In the genomic region with DNA sequence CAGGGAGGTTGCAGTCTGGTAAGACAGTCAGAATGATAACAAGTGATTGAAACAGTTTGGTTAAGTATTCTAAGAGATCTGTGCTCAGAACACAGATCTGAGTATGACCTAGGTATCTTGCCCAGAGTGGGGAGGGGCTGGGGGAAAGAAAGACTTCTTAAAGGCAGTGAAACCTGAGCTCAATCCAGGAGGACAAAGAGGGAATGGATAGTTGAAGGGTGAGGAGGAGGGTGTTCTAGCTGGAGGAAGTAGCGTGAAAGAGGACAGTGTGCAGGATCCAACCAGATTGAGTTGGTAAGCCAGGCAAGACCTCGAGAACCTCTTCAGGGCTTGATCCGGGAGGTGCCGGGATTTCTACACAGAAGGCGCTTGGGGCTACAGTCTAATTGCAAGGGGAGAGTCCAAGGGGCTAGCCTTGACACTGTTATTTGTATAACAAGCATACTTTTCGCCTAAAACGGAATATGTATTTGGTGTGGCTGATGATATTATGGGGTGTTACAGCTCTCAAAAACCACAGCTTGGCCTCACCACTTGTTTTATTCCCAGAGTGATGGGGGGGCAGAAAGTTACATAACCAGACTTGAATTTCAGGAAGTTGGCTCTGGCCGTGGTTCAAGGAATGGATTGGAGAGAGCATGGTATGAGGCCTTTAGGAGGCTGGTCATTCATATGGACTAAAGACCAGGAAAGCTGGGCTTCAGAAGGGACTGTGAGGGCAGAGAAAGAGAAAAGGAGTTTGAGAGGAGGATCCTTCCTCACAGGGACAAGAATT, we compare ENCODE assay signal across 11 cellular contexts. TPM values are rescaled to one million over a fixed set of nuclear protein-coding genes. Genes with fewer than 3 reads are reported as not detected.
DNase-seq lines count a peak whose midpoint lies in the region; ATAC-seq and TF ChIP-seq lines count a peak whose summit lies in the region.
"Had no signal": no experiment of that assay in that cellular context is flagged by ENCODE, and none has a peak within 500 bp of the region (broad histone marks: within the 10 kb centered on the region; RNA-seq: fewer than 3 reads in every experiment).

No MANE protein-coding gene starts in this region.

- H3K4me1 ChIP-seq in breast epithelium: peaks cover 0 to 4% of the 10 kb centered on the region in 2 donors

- peaks cover 25% of the 10 kb centered on the region for H3K36me3 Mint-ChIP-seq in memory B cell

- no peaks in the 10 kb centered on the region for H3K27me3 ChIP-seq in breast epithelium

- POLR2A ChIA-PET in RWPE1 (lab: Yijun Ruan, JAX; ENCODE audit: low non-redundant PET): interaction anchor here (0.5 kb wide), 1 partner anchor 753 kb away, joined by 3 read pairs; no protein-coding TSS in a partner anchor

- H3K4me3 ChIP-seq in breast epithelium: no peak overlapping the region

- no peak for TF ChIP-seq POLR2A in breast epithelium (IDR thresholded peaks at IDR 0.05)

- no peaks in the 10 kb centered on the region for H3K9me3 Mint-ChIP-seq in memory B cell

- TF ChIP-seq CTCF in breast epithelium (IDR thresholded peaks at IDR 0.05): no peak
- TF ChIP-seq CTCF in RWPE1 (conservative IDR thresholded peaks at IDR 0.05; ENCODE audit: low read depth): no peak

- H3K27ac Mint-ChIP-seq in memory B cell: peak overlapping the region; percentile 93

- DNase-seq in Ammon's horn (ENCODE audit: low spot score): peak; percentile 43
- DNase-seq in breast epithelium (ENCODE audit: low spot score in 2 of 2): peak in 1 of 2 donors; percentile 58
- no peak for DNase-seq in memory B cell (ENCODE audit: low spot score in 2 of 2)
- DNase-seq in amygdala (lab: John Stamatoyannopoulos, UW): no peak
- no peak for DNase-seq in RWPE1 (ENCODE audit: low spot score)
- DNase-seq: PC-3; stimulated activated CD4-positive, alpha-beta T cell treated with anti-CD3 and anti-CD28 coated beads, Interleukin-4, amount 100 ng/mL, for 4 hours had no signal

- H3K4me3 Mint-ChIP-seq in memory B cell: peak overlapping the region; percentile 73

- H3K4me1 Mint-ChIP-seq in memory B cell: peaks cover 72% of the 10 kb centered on the region

- ATAC-seq in memory B cell (ENCODE audit: low read depth) (no peak), HG03097 (IDR thresholded peaks at IDR 0.05; ENCODE audit: low FRiP score, unreplicated experiment) (no peak), GM21529 (IDR thresholded peaks at IDR 0.05; ENCODE audit: unreplicated experiment) (no peak)
- ATAC-seq: PC-3 had no signal

- CTCF ChIA-PET in RWPE1 (lab: Yijun Ruan, JAX): no interaction called here

- H3K36me3 ChIP-seq in KOPT-K1 (ENCODE audit: insufficient read depth, low read length) (peaks cover 30% of the 10 kb centered on the region), breast epithelium (no peaks in the 10 kb centered on the region)

- H3K27me3 Mint-ChIP-seq in memory B cell: no peaks in the 10 kb centered on the region

- H3K9me3 ChIP-seq in KOPT-K1 (ENCODE audit: insufficient read depth, low read length, poor library complexity, severe bottlenecking): no peaks in the 10 kb centered on the region
- no peaks in the 10 kb centered on the region for H3K9me3 ChIP-seq in breast epithelium

- H3K27ac ChIP-seq in KOPT-K1 (ENCODE audit: low read depth, low read length, poor library complexity, severe bottlenecking): peak overlapping the region; percentile 88
- peak overlapping the region; percentile 61 to 72 for H3K27ac ChIP-seq in breast epithelium
- no peak overlapping the region for H3K27ac ChIP-seq in RWPE1
- H3K27ac ChIP-seq: epithelial cell of prostate had no signal

- intact Hi-C loops in breast epithelium (cut with DNase I; ENCODE audit: low total_unique reads): no loop called here

RNA-seq across cellular contexts. Expression of gene RCSD1, which starts 19.1 kb away (rescaled TPM):
- total RNA-seq in breast epithelium: 10 to 100 TPM; 11.5 to 29.0 (median 12.0) TPM
- total RNA-seq: PC-3 had no signal
